7 cellular contexts compared by ENCODE assay signal in genomic region chr1:942411-942821, GRCh38. TPM values are rescaled to one million over a fixed set of nuclear protein-coding genes. Genes with fewer than 3 reads are reported as not detected.
DNase-seq lines count a peak whose midpoint lies in the region; ATAC-seq and TF ChIP-seq lines count a peak whose summit lies in the region.

No MANE protein-coding gene starts in this region.

- H3K27me3 ChIP-seq in Caco-2 (replicated peaks; ENCODE audit: control insufficient read depth, insufficient read depth, low read length) (peaks cover 4% of the 10 kb centered on the region; the same call in 1 of the 2 replicates), Karpas-422 (ENCODE audit: low read length) (no peaks in the 10 kb centered on the region; the same call in 1 of the 2 replicates), parathyroid adenoma (ENCODE audit: control insufficient read depth, insufficient read depth, low read length) (no peaks in the 10 kb centered on the region)
- H3K27me3 ChIP-seq in effector memory CD4-positive, alpha-beta T cell (replicated peaks; ENCODE audit: control insufficient read depth, insufficient read depth, low read length, poor library complexity, severe bottlenecking) = peaks cover 41% of the 10 kb centered on the region

- no peaks in the 10 kb centered on the region for H3K79me2 ChIP-seq in Karpas-422 (ENCODE audit: low read length)
- H3K79me2 ChIP-seq in parathyroid adenoma = no peaks in the 10 kb centered on the region

- no peak overlapping the region for H3K27ac ChIP-seq in Karpas-422 (ENCODE audit: low read length)
- H3K27ac ChIP-seq in effector memory CD4-positive, alpha-beta T cell (ENCODE audit: insufficient read depth, low read length, poor library complexity, severe bottlenecking) = no peak overlapping the region
- H3K27ac ChIP-seq in parathyroid adenoma = no peak overlapping the region

- no peak for ATAC-seq in HG02885 (IDR thresholded peaks at IDR 0.05; ENCODE audit: poor library complexity, unreplicated experiment)

- TF ChIP-seq CTCF in Caco-2 (IDR thresholded peaks at IDR 0.05; ENCODE audit: insufficient read depth in 1 of 2, low read depth in 1 of 2, low read length in 1 of 2, severe bottlenecking in 1 of 2, unreplicated experiment in 1 of 2) (no peak), parathyroid adenoma (IDR thresholded peaks at IDR 0.05) (no peak), Calu3 (IDR thresholded peaks at IDR 0.05; ENCODE audit: unreplicated experiment) (no peak)

- H3K27ac Mint-ChIP-seq in Caco-2 (ENCODE audit: unreplicated experiment) (no peak overlapping the region), Calu3 (ENCODE audit: unreplicated experiment) (no peak overlapping the region)

- H3K4me1 ChIP-seq in Caco-2 (peaks cover 20% of the 10 kb centered on the region), Karpas-422 (ENCODE audit: low read length) (peaks cover 28% of the 10 kb centered on the region), parathyroid adenoma (peaks cover 2% of the 10 kb centered on the region)
- peaks cover 28% of the 10 kb centered on the region for H3K4me1 ChIP-seq in effector memory CD4-positive, alpha-beta T cell (ENCODE audit: control insufficient read depth, insufficient read depth, low read length, poor library complexity, severe bottlenecking)

- H2AFZ ChIP-seq in Karpas-422 (ENCODE audit: low read length) (no peak overlapping the region), parathyroid adenoma (no peak overlapping the region)

- POLR2A ChIA-PET in Caco-2 (lab: Charles Lee) = no interaction called here

- H3K9me3 ChIP-seq in Caco-2 (no peaks in the 10 kb centered on the region), Karpas-422 (ENCODE audit: low read length) (no peaks in the 10 kb centered on the region), parathyroid adenoma (ENCODE audit: control insufficient read depth, low read length) (no peaks in the 10 kb centered on the region)
- H3K9me3 ChIP-seq in effector memory CD4-positive, alpha-beta T cell (ENCODE audit: control insufficient read depth, low read length) = no peaks in the 10 kb centered on the region

- H3K4me3 ChIP-seq in Caco-2 (ENCODE audit: low read depth, low read length) (peak overlapping the region; percentile 31), Karpas-422 (ENCODE audit: low read length) (peak overlapping the region; percentile 44; the same call in 1 of the 2 replicates), parathyroid adenoma (ENCODE audit: low read depth, low read length) (no peak overlapping the region)
- H3K4me3 ChIP-seq in effector memory CD4-positive, alpha-beta T cell (ENCODE audit: insufficient read depth, low read depth, low read length, poor library complexity, severe bottlenecking) = peak overlapping the region; percentile 57

- H3K9me2 ChIP-seq in Karpas-422 (replicated peaks; ENCODE audit: insufficient read depth, low read length) = no peaks in the 10 kb centered on the region

- DNase-seq in Caco-2 (no peak), Karpas-422 (peak; percentile 68), NCI-H1436 treated with DMSO at 0.1 percent for 48 hours (lab: John Stamatoyannopoulos, UW) (no peak), Calu3 (no peak)
- DNase-seq in effector memory CD4-positive, alpha-beta T cell = no peak

- intact Hi-C loops in Caco-2 (cut with micrococcal nuclease; ENCODE audit: unreplicated experiment) = no loop called here
- intact Hi-C loops in Calu3 (cut with micrococcal nuclease; ENCODE audit: unreplicated experiment) = no loop called here

- H3K4me1 Mint-ChIP-seq in Caco-2 (ENCODE audit: low read depth, unreplicated experiment) (no peaks in the 10 kb centered on the region), Calu3 (ENCODE audit: low read depth, unreplicated experiment) (peaks cover 13% of the 10 kb centered on the region)

- peaks cover 30% of the 10 kb centered on the region; the same call in 1 of the 2 replicates for H4K20me1 ChIP-seq in Karpas-422 (ENCODE audit: insufficient read depth, low read depth, low read length)

- H3K4me3 Mint-ChIP-seq in Caco-2 (ENCODE audit: unreplicated experiment) (no peak overlapping the region), Calu3 (ENCODE audit: low read depth, unreplicated experiment) (no peak overlapping the region)

- H3K9ac ChIP-seq in Karpas-422 (ENCODE audit: low read length) (no peak overlapping the region), parathyroid adenoma (no peak overlapping the region)

- H3K36me3 Mint-ChIP-seq in Caco-2 (ENCODE audit: insufficient read depth, unreplicated experiment) = peaks cover 28% of the 10 kb centered on the region
- H3K36me3 Mint-ChIP-seq in Calu3 (ENCODE audit: insufficient read depth, unreplicated experiment) = peaks cover 21% of the 10 kb centered on the region

- no peaks in the 10 kb centered on the region for H3K9me3 Mint-ChIP-seq in Caco-2 (ENCODE audit: unreplicated experiment)
- no peaks in the 10 kb centered on the region for H3K9me3 Mint-ChIP-seq in Calu3 (ENCODE audit: low read depth, unreplicated experiment)

- peaks cover 3% of the 10 kb centered on the region for H3K27me3 Mint-ChIP-seq in Caco-2 (ENCODE audit: insufficient read depth, unreplicated experiment)
- H3K27me3 Mint-ChIP-seq in Calu3 (ENCODE audit: unreplicated experiment) = peaks cover 9% of the 10 kb centered on the region

- H3K4me2 ChIP-seq in Karpas-422 (ENCODE audit: low read depth, low read length, poor library complexity, severe bottlenecking) = peak overlapping the region; percentile 60
- H3K4me2 ChIP-seq in parathyroid adenoma (ENCODE audit: low read length) = peak overlapping the region; percentile 31

- H3K36me3 ChIP-seq in Caco-2 (ENCODE audit: control insufficient read depth, insufficient read depth, low read length) (no peaks in the 10 kb centered on the region; the same call in 1 of the 2 replicates), Karpas-422 (ENCODE audit: insufficient read depth, low read length) (no peaks in the 10 kb centered on the region), parathyroid adenoma (ENCODE audit: control insufficient read depth, insufficient read depth, low read length) (no peaks in the 10 kb centered on the region)
- H3K36me3 ChIP-seq in effector memory CD4-positive, alpha-beta T cell (ENCODE audit: control insufficient read depth, insufficient read depth, low read length) = peaks cover 17% of the 10 kb centered on the region

- BruUV-seq in Caco-2 (replicated peaks; lab: Mats Ljungman, UMichigan) = no TSS peak
- no TSS peak for BruUV-seq in Calu3 (replicated peaks; lab: Mats Ljungman, UMichigan)

- CTCF ChIA-PET in Caco-2 (lab: Charles Lee) = interaction anchor here (0.5 to 1.4 kb wide), 5 partner anchors 9 to 428 kb away, joined by 3 to 4 read pairs (median 4); no protein-coding TSS in a partner anchor
- CTCF ChIA-PET in Calu3 (lab: Charles Lee) = no interaction called here

RNA-seq across cellular contexts. Expression of gene NOC2L, which starts 16.6 kb away (rescaled TPM):
- total RNA-seq in Caco-2 (2022) (93.4 and 94.1 TPM in 2 replicates), Calu3 (2022) (98.6 and 107 TPM in 2 replicates)
- 32.5 and 63.5 TPM in 2 replicates for total RNA-seq in Karpas-422 (2014; rRNA removed; shearing (Covaris generic); ENCODE audit: low replicate concordance)

RNA-seq across cellular contexts. Expression of gene KLHL17, which starts 18.0 kb away (rescaled TPM):
- total RNA-seq in Caco-2 (2022) (33.1 and 34.4 TPM in 2 replicates), Calu3 (2022) (27.1 and 27.8 TPM in 2 replicates)
- total RNA-seq in Karpas-422 (2014; rRNA removed; shearing (Covaris generic); ENCODE audit: low replicate concordance) = 13.9 and 21.2 TPM in 2 replicates

RNA-seq across cellular contexts. Expression of gene SAMD11, which starts 18.7 kb away (rescaled TPM):
- total RNA-seq in Caco-2 (2022) = 0.54 and 0.63 TPM in 2 replicates
- total RNA-seq in Karpas-422 (2014; rRNA removed; shearing (Covaris generic); ENCODE audit: low replicate concordance) = not detected in 2 replicates
- total RNA-seq in Calu3 (2022) = 0.27 and 0.54 TPM in 2 replicates

RNA-seq across cellular contexts. Expression of gene PLEKHN1, which starts 23.9 kb away (rescaled TPM):
- total RNA-seq in Caco-2 (2022) (3.1 and 4.0 TPM in 2 replicates), Calu3 (2022) (11.9 and 16.2 TPM in 2 replicates)
- 0.72 TPM in 1 of 2 replicates, not detected in the other for total RNA-seq in Karpas-422 (2014; rRNA removed; shearing (Covaris generic); ENCODE audit: low replicate concordance)

RNA-seq across cellular contexts. Expression of gene PERM1, which starts 39.5 kb away (rescaled TPM):
- total RNA-seq in Caco-2 (2022) = 0.18 and 0.65 TPM in 2 replicates
- not detected in 2 replicates for total RNA-seq in Karpas-422 (2014; rRNA removed; shearing (Covaris generic); ENCODE audit: low replicate concordance)
- not detected in 2 replicates for total RNA-seq in Calu3 (2022)
